26 cellular contexts compared by ENCODE assay signal in genomic region chr3:132735589-132735988, GRCh38.
"Had no signal": no experiment of that assay in that cellular context is flagged by ENCODE, and none has a peak within 500 bp of the region (broad histone marks: within the 10 kb centered on the region; RNA-seq: fewer than 3 reads in every experiment).

No MANE protein-coding gene starts in this region.

- ATAC-seq: natural killer cell; psoas muscle; sciatic nerve; stimulated activated naive B cell treated with anti-CD40 and anti-IgM and Interleukin-4, amounts not matched to agents 10 μg/mL and 1 μg/mL and 100 μg/mL, for 72 hours; stimulated activated naive CD8-positive, alpha-beta T cell treated with anti-CD3 and anti-CD28 coated beads, Interleukin-15, Interleukin-2, amounts not matched to agents 100 U/mL and 50 U/mL, for 24 hours had no signal

- H3K4me3 ChIP-seq: left ventricle myocardium inferior, lung, neural progenitor cell, psoas muscle, right atrium auricular region, skin epidermis, stomach, testis, thyroid gland, transverse colon, upper lobe of left lung, vagina had no signal

- H3K27ac ChIP-seq: left ventricle myocardium inferior, neural progenitor cell, neutrophil, parathyroid adenoma, psoas muscle, right atrium auricular region, skin epidermis, stomach, testis, thyroid gland, transverse colon, upper lobe of left lung, vagina had no signal

- H3K9me3 ChIP-seq: left ventricle myocardium inferior, neutrophil, psoas muscle, right atrium auricular region, stomach, testis, thyroid gland, transverse colon, upper lobe of left lung, vagina had no signal

- H3K4me1 ChIP-seq: left ventricle myocardium inferior, neural progenitor cell, parathyroid adenoma, psoas muscle, right atrium auricular region, stomach, testis, thyroid gland, transverse colon, upper lobe of left lung, vagina had no signal

- H3K36me3 ChIP-seq: left ventricle myocardium inferior, neural progenitor cell, neutrophil, right atrium auricular region, stomach, thyroid gland, transverse colon, upper lobe of left lung, vagina had no signal

- H3K27me3 ChIP-seq: neural progenitor cell, right atrium auricular region, stomach, testis, thyroid gland, upper lobe of left lung, vagina had no signal

- DNase-seq: islet precursor cell; left ventricle myocardium inferior; mesenchymal stem cell; natural killer cell; nephron progenitor cell; occipital lobe; psoas muscle; stimulated activated CD4-positive, alpha-beta T cell treated with anti-CD3 and anti-CD28 coated beads, Interleukin-12 subunit alpha, Interleukin-12 subunit beta, amount 100 ng/mL, for 4 hours; stimulated activated CD4-positive, alpha-beta T cell treated with anti-CD3 and anti-CD28 coated beads, Interleukin-15, amount 100 ng/mL, for 24 hours; stimulated activated CD4-positive, alpha-beta T cell treated with anti-CD3 and anti-CD28 coated beads, Interleukin-2, amount 100 ng/mL, for 24 hours; stimulated activated CD4-positive, alpha-beta T cell treated with anti-CD3 and anti-CD28 coated beads, Interleukin-4, amount 100 ng/mL, for 1 hour; stimulated activated naive B cell treated with anti-CD40 and anti-IgM and Interleukin-4, amounts not matched to agents 10 μg/mL and 1 μg/mL and 100 μg/mL, for 72 hours; stimulated activated naive CD8-positive, alpha-beta T cell treated with anti-CD3 and anti-CD28 coated beads, Interleukin-15, Interleukin-2, amounts not matched to agents 100 U/mL and 50 U/mL, for 24 hours; stomach; testis; thyroid gland; transverse colon; upper lobe of left lung had no signal
